In the genomic region with DNA sequence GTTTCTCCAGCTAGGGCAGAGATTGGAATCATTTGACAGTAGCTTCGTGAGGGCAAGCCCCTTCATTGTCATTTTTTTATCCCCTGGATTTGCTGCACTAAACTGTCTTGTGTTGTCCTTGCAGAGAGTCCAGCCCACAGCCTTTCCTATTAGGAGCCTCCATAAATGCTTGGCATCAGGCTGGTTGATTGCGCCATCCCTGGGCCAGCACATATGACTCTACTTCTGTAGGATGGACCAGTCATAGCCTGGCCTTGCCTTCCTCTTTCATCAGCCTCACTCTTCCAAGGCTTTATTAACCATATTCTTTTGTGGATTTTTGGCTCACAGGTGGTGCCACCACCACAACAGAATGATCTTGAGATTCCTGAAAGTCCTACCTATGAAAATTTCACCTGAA, we compare ENCODE assay signal across 1 cellular context.
TF ChIP-seq lines count a peak whose summit lies in the region.

No MANE protein-coding gene starts in this region.

TF ChIP-seq in IMR-90, 13 proteins besides CTCF, POLR2A, EP300 and RAD21:
- TF ChIP-seq MAZ (IDR thresholded peaks at IDR 0.05; ENCODE audit: borderline replicate concordance, low read depth, low read length), result no peak
- no peak for TF ChIP-seq SMC3 (IDR thresholded peaks at IDR 0.05; ENCODE audit: low read depth, low read length)
- TF ChIP-seq, protein P1, sequence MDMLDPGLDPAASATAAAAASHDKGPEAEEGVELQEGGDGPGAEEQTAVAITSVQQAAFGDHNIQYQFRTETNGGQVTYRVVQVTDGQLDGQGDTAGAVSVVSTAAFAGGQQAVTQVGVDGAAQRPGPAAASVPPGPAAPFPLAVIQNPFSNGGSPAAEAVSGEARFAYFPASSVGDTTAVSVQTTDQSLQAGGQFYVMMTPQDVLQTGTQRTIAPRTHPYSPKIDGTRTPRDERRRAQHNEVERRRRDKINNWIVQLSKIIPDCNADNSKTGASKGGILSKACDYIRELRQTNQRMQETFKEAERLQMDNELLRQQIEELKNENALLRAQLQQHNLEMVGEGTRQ (IDR thresholded peaks at IDR 0.05; ENCODE audit: low read depth, low read length), result no peak
- peak; percentile 64 for TF ChIP-seq CEBPB (IDR thresholded peaks at IDR 0.05; ENCODE audit: low read depth, low read length)
- no peak for TF ChIP-seq MXI1 (IDR thresholded peaks at IDR 0.05; ENCODE audit: borderline replicate concordance, low read depth, low read length)
